Comparison of ENCODE assay signal across 36 cellular contexts in the genomic region with DNA sequence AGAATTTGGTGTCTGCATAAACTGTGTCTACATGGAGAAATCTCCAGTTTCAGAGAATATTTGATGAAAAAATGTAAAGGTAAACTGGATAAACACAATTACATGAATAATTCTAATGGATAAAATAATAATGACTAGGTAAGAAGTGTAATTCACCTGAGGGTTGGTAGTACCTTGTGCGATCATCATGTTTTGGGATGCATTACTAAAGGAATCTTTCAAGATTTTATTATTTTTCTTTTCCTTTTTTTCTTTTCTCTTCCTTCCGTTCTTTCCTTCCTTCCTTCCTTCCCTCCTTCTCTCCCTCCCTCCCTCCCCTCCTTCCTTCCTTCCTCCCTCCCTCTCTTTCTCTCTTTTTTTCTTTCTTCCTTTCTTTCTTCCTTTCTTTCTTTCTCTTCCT.
DNase-seq lines count a peak whose midpoint lies in the region; ATAC-seq, FAIRE-seq and TF ChIP-seq lines count a peak whose summit lies in the region.
"Had no signal": no experiment of that assay in that cellular context is flagged by ENCODE, and none has a peak within 500 bp of the region (broad histone marks: within the 10 kb centered on the region; RNA-seq: fewer than 3 reads in every experiment).

No MANE protein-coding gene starts in this region.

- H3K9me1 ChIP-seq in K562 (ENCODE audit: control insufficient read depth, insufficient read depth, low read length), result no peaks in the 10 kb centered on the region

- DNase-seq in HepG2 (ENCODE audit: low spot score) (no peak), right lobe of liver (no peak), K562 (ENCODE audit: extremely low read depth in 1 of 4, low spot score in 3 of 4) (no peak), smooth muscle cell (lab: John Stamatoyannopoulos, UW; ENCODE audit: unreplicated experiment) (no peak), T-helper 17 cell (no peak), brain microvascular endothelial cell (no peak)
- no peak for DNase-seq in activated effector memory CD4-positive, alpha-beta T cell treated with Interleukin-2 at 50 U/mL for 16 hours
- DNase-seq: 8988T; ACHN; AML-193; BE2C; C1 segment of cervical spinal cord; Caco-2; Calu3; CD4-positive, alpha-beta memory T cell; CD4-positive, alpha-beta T cell; CD4-positive, CD25-positive, alpha-beta regulatory T cell; CD8-positive, alpha-beta memory T cell; CD8-positive, alpha-beta T cell; COR-L47; DMS 273 treated with DMSO at 0.1 percent for 48 hours; DMS153; DMS53; DMS79; DMS79 treated with DMSO at 0.1 percent for 48 hours; DND-41; EL had no signal

- CTCF ChIA-PET in HepG2 (lab: Yijun Ruan, JAX; ENCODE audit: low intra/inter-chr PET ratio, low total read pairs), result no interaction called here
- CTCF ChIA-PET in K562 (lab: Yijun Ruan, JAX; ENCODE audit: low intra/inter-chr PET ratio), result no interaction called here

- H3K4me3 ChIP-seq in HepG2 (replicated peaks in 1 of 3; ENCODE audit: insufficient read depth in 1 of 3, low read depth in 2 of 3, low read length in 3 of 3), result no peak overlapping the region
- H3K4me3 ChIP-seq in right lobe of liver, result no peak overlapping the region
- no peak overlapping the region for H3K4me3 ChIP-seq in K562
- no peak overlapping the region for H3K4me3 ChIP-seq in smooth muscle cell
- H3K4me3 ChIP-seq in brain microvascular endothelial cell (ENCODE audit: low read depth, low read length), result no peak overlapping the region
- H3K4me3 ChIP-seq: A549; BLaER1; BLaER1 treated with 17β-estradiol and CSF1 and Interleukin-3, amounts not matched to agents 10 nM and 100 nM had no signal

- H3K27me3 Mint-ChIP-seq in nephron (ENCODE audit: low read depth) (peaks cover 5% of the 10 kb centered on the region), T-helper 17 cell (no peaks in the 10 kb centered on the region)
- H3K27me3 Mint-ChIP-seq: B cell; CD4-positive, alpha-beta memory T cell; CD4-positive, alpha-beta T cell; CD4-positive, CD25-positive, alpha-beta regulatory T cell; CD8-positive, alpha-beta memory T cell had no signal

- no peak for TF ChIP-seq EP300 in HepG2 (IDR thresholded peaks at IDR 0.05; ENCODE audit: low read depth in 2 of 2, low read length in 2 of 2)
- TF ChIP-seq EP300 in HepG2 (CRISPR knock-in tag; IDR thresholded peaks at IDR 0.05; ENCODE audit: borderline replicate concordance), result no peak
- TF ChIP-seq EP300 in K562 (IDR thresholded peaks at IDR 0.05; ENCODE audit: low read length), result no peak

- peak overlapping the region in 2 of 3 experiments; percentile 85 to 91 for H3K27ac Mint-ChIP-seq in nephron
- no peak overlapping the region for H3K27ac Mint-ChIP-seq in T-helper 17 cell
- H3K27ac Mint-ChIP-seq: B cell; CD4-positive, alpha-beta memory T cell; CD4-positive, alpha-beta T cell; CD4-positive, CD25-positive, alpha-beta regulatory T cell; CD8-positive, alpha-beta memory T cell; CD8-positive, alpha-beta T cell had no signal

- H3K4me2 ChIP-seq in HepG2 (ENCODE audit: low read depth, low read length) (no peak overlapping the region), K562 (ENCODE audit: insufficient read depth, low read length) (no peak overlapping the region), smooth muscle cell (no peak overlapping the region)
- H3K4me2 ChIP-seq: A549; BLaER1; BLaER1 treated with 17β-estradiol and CSF1 and Interleukin-3, amounts not matched to agents 10 nM and 100 nM had no signal

- TF ChIP-seq POLR2A in HepG2 (IDR thresholded peaks at IDR 0.05; ENCODE audit: insufficient read depth in 1 of 2, low read depth in 2 of 2, low read length in 2 of 2) (no peak), right lobe of liver (IDR thresholded peaks at IDR 0.05) (no peak), K562 (conservative IDR thresholded peaks at IDR 0.05) (no peak)

- ATAC-seq in HepG2 (no peak), right lobe of liver (no peak), K562 (no peak), T-helper 17 cell (no peak)
- ATAC-seq: A549; CD8-positive, alpha-beta T cell had no signal

- peaks cover 6% of the 10 kb centered on the region for H3F3A ChIP-seq in smooth muscle cell (ENCODE audit: low read depth)

- H3K9me3 Mint-ChIP-seq in nephron, result peaks cover 12% of the 10 kb centered on the region
- H3K9me3 Mint-ChIP-seq: CD8-positive, alpha-beta T cell had no signal

- H3K36me3 ChIP-seq in HepG2 (replicated peaks in 1 of 2; ENCODE audit: control insufficient read depth in 1 of 2, insufficient read depth in 2 of 2, low read length in 2 of 2) (no peaks in the 10 kb centered on the region), right lobe of liver (no peaks in the 10 kb centered on the region), K562 (ENCODE audit: control insufficient read depth, insufficient read depth, low read length) (no peaks in the 10 kb centered on the region), smooth muscle cell (ENCODE audit: low read depth) (no peaks in the 10 kb centered on the region), brain microvascular endothelial cell (replicated peaks) (no peaks in the 10 kb centered on the region)
- H3K36me3 ChIP-seq: BE2C; BLaER1; BLaER1 treated with 17β-estradiol and CSF1 and Interleukin-3, amounts not matched to agents 10 nM and 100 nM had no signal

- H3K79me2 ChIP-seq in HepG2 (ENCODE audit: insufficient read depth, low read length) (no peaks in the 10 kb centered on the region), K562 (ENCODE audit: control insufficient read depth, insufficient read depth, low read length) (no peaks in the 10 kb centered on the region), smooth muscle cell (ENCODE audit: low read depth) (no peaks in the 10 kb centered on the region)

- POLR2A ChIA-PET in HepG2 (lab: Yijun Ruan, JAX) (no interaction called here), K562 (lab: Yijun Ruan, JAX) (no interaction called here)

- BruUV-seq in HepG2 (replicated peaks; lab: Mats Ljungman, UMichigan) (no TSS peak), K562 (replicated peaks; lab: Mats Ljungman, UMichigan) (no TSS peak)

- in situ Hi-C loops in HepG2 (cut with HindIII; ENCODE audit: extremely low pct_ligation_motif_present, low pct_unique_long_range_greater_than_20kb), result no loop called here
- in situ Hi-C loops in K562 (cut with MboI), result no loop called here
- in situ Hi-C loops in brain microvascular endothelial cell (cut with HindIII; ENCODE audit: low pct_ligation_motif_present, low sequenced_read_pairs), result no loop called here

- H3K27ac ChIP-seq in HepG2 (ENCODE audit: extremely low read length, insufficient read depth, low read length) (no peak overlapping the region), right lobe of liver (no peak overlapping the region), K562 (ENCODE audit: extremely low read depth, low read depth, low read length) (no peak overlapping the region), smooth muscle cell (ENCODE audit: low read depth) (no peak overlapping the region), brain microvascular endothelial cell (no peak overlapping the region)
- H3K27ac ChIP-seq: 22Rv1; A549; BLaER1; BLaER1 treated with 17β-estradiol and CSF1 and Interleukin-3, amounts not matched to agents 10 nM and 100 nM; C4-2B had no signal

- no peak for TF ChIP-seq RAD21 in HepG2 (CRISPR knock-in tag; IDR thresholded peaks at IDR 0.05)
- TF ChIP-seq RAD21 in K562 (CRISPR knock-in tag; conservative IDR thresholded peaks at IDR 0.05 in 1 of 2, IDR thresholded peaks at IDR 0.05 in 1 of 2), result no peak

- TF ChIP-seq CTCF in HepG2 (CRISPR knock-in tag; IDR thresholded peaks at IDR 0.05) (no peak), right lobe of liver (IDR thresholded peaks at IDR 0.05) (no peak), K562 (IDR thresholded peaks at IDR 0.05 in 2 of 3, conservative IDR thresholded peaks at IDR 0.05 in 1 of 3; ENCODE audit: insufficient read depth in 2 of 3, low read depth in 1 of 3, low read length in 3 of 3) (no peak), nephron (IDR thresholded peaks at IDR 0.05; ENCODE audit: unreplicated experiment in 3 of 3) (no peak), smooth muscle cell (IDR thresholded peaks at IDR 0.05; ENCODE audit: borderline replicate concordance, insufficient read depth, poor library complexity, severe bottlenecking) (no peak), brain microvascular endothelial cell (IDR thresholded peaks at IDR 0.05; ENCODE audit: low read depth, low read length, missing control alignments) (no peak)

- H3K4me3 Mint-ChIP-seq in nephron, result no peak overlapping the region
- H3K4me3 Mint-ChIP-seq in T-helper 17 cell, result no peak overlapping the region
- H3K4me3 Mint-ChIP-seq: B cell; CD14-positive monocyte; CD4-positive, alpha-beta memory T cell; CD4-positive, alpha-beta T cell; CD4-positive, CD25-positive, alpha-beta regulatory T cell; CD8-positive, alpha-beta memory T cell; CD8-positive, alpha-beta T cell had no signal

- 43% methylated on average over 2 of the region's 2 CpGs for WGBS in HepG2 (ENCODE audit: low lambda C conversion rate)
- 83% methylated on average over 2 of the region's 2 CpGs for WGBS in right lobe of liver (ENCODE audit: insufficient coverage, low coverage, low lambda C conversion rate, missing lambda C conversion rate)
- 0% methylated on average over 1 of the region's 2 CpGs for WGBS in K562 (ENCODE audit: insufficient coverage, low coverage, missing lambda C conversion rate)
- WGBS in smooth muscle cell (ENCODE audit: low lambda C conversion rate), result 61% methylated on average over 2 of the region's 2 CpGs

- peaks cover 28% of the 10 kb centered on the region for H3K4me1 Mint-ChIP-seq in nephron
- no peaks in the 10 kb centered on the region for H3K4me1 Mint-ChIP-seq in T-helper 17 cell
- H3K4me1 Mint-ChIP-seq: B cell; CD14-positive monocyte; CD4-positive, alpha-beta memory T cell; CD4-positive, CD25-positive, alpha-beta regulatory T cell; CD8-positive, alpha-beta memory T cell had no signal

- H3K27me3 ChIP-seq in HepG2 (ENCODE audit: control insufficient read depth in 1 of 2, insufficient read depth in 2 of 2, low read length in 2 of 2) (no peaks in the 10 kb centered on the region), right lobe of liver (no peaks in the 10 kb centered on the region), K562 (ENCODE audit: control insufficient read depth in 2 of 2, insufficient read depth in 2 of 2, low read length in 2 of 2) (no peaks in the 10 kb centered on the region), smooth muscle cell (ENCODE audit: low read depth) (no peaks in the 10 kb centered on the region), brain microvascular endothelial cell (replicated peaks) (no peaks in the 10 kb centered on the region)
- H3K27me3 ChIP-seq: BE2C; BLaER1; BLaER1 treated with 17β-estradiol and CSF1 and Interleukin-3, amounts not matched to agents 10 nM and 100 nM had no signal

- H4K20me1 ChIP-seq in HepG2 (ENCODE audit: insufficient read depth, low read length) (no peaks in the 10 kb centered on the region), K562 (replicated peaks; ENCODE audit: control insufficient read depth, insufficient read depth, low read length) (no peaks in the 10 kb centered on the region), smooth muscle cell (ENCODE audit: low read depth) (no peaks in the 10 kb centered on the region)
- H4K20me1 ChIP-seq: BLaER1; BLaER1 treated with 17β-estradiol and CSF1 and Interleukin-3, amounts not matched to agents 10 nM and 100 nM had no signal

- H3K36me3 Mint-ChIP-seq in nephron (ENCODE audit: low read depth), result peaks cover 4% of the 10 kb centered on the region
- no peaks in the 10 kb centered on the region for H3K36me3 Mint-ChIP-seq in T-helper 17 cell (ENCODE audit: low read depth)
- H3K36me3 Mint-ChIP-seq: CD14-positive monocyte; CD4-positive, alpha-beta memory T cell; CD4-positive, CD25-positive, alpha-beta regulatory T cell; CD8-positive, alpha-beta memory T cell; CD8-positive, alpha-beta T cell had no signal

- no peak overlapping the region for H3K9ac ChIP-seq in HepG2 (ENCODE audit: insufficient read depth, low read depth, low read length)
- H3K9ac ChIP-seq in K562 (ENCODE audit: insufficient read depth in 1 of 2, low read depth in 2 of 2, low read length in 2 of 2), result no peak overlapping the region
- no peak overlapping the region for H3K9ac ChIP-seq in smooth muscle cell (ENCODE audit: low read depth)
- H3K9ac ChIP-seq: BLaER1; BLaER1 treated with 17β-estradiol and CSF1 and Interleukin-3, amounts not matched to agents 10 nM and 100 nM had no signal

- H3K4me1 ChIP-seq in HepG2 (ENCODE audit: insufficient read depth, low read length) (no peaks in the 10 kb centered on the region), right lobe of liver (no peaks in the 10 kb centered on the region), K562 (replicated peaks in 1 of 2; ENCODE audit: control insufficient read depth in 2 of 2, insufficient read depth in 2 of 2, low read length in 2 of 2) (no peaks in the 10 kb centered on the region), smooth muscle cell (ENCODE audit: low read depth) (peaks cover 4% of the 10 kb centered on the region)
- H3K4me1 ChIP-seq: A549; BE2C; BLaER1; BLaER1 treated with 17β-estradiol and CSF1 and Interleukin-3, amounts not matched to agents 10 nM and 100 nM; Caco-2 had no signal

- H2AFZ ChIP-seq in HepG2 (ENCODE audit: low read length) (no peak overlapping the region), K562 (ENCODE audit: low read depth, low read length) (no peak overlapping the region), smooth muscle cell (ENCODE audit: low read depth) (peak overlapping the region; percentile 71)

- FAIRE-seq in HepG2 (lab: Jason Lieb, UNC) (no peak), K562 (lab: Jason Lieb, UNC) (no peak)
- FAIRE-seq: A549, D721Med had no signal

- H3K9me3 ChIP-seq in HepG2 (ENCODE audit: low read length) (peaks cover 73% of the 10 kb centered on the region), right lobe of liver (no peaks in the 10 kb centered on the region), K562 (replicated peaks; ENCODE audit: control insufficient read depth, insufficient read depth, low read depth, low read length) (no peaks in the 10 kb centered on the region), smooth muscle cell (replicated peaks; ENCODE audit: low read depth) (no peaks in the 10 kb centered on the region), T-helper 17 cell (ENCODE audit: control insufficient read depth, low read length, poor library complexity, severe bottlenecking) (no peaks in the 10 kb centered on the region)
- H3K9me3 ChIP-seq: A549; BE2C; BLaER1; BLaER1 treated with 17β-estradiol and CSF1 and Interleukin-3, amounts not matched to agents 10 nM and 100 nM; Caco-2 had no signal

- intact Hi-C loops in HepG2 (cut with micrococcal nuclease; ENCODE audit: unreplicated experiment), result no loop called here
- intact Hi-C loops in right lobe of liver (cut with DNase I), result no loop called here
- intact Hi-C loops in K562 (cut with micrococcal nuclease), result no loop called here
